9 cellular contexts compared by ENCODE assay signal in the genomic region with DNA sequence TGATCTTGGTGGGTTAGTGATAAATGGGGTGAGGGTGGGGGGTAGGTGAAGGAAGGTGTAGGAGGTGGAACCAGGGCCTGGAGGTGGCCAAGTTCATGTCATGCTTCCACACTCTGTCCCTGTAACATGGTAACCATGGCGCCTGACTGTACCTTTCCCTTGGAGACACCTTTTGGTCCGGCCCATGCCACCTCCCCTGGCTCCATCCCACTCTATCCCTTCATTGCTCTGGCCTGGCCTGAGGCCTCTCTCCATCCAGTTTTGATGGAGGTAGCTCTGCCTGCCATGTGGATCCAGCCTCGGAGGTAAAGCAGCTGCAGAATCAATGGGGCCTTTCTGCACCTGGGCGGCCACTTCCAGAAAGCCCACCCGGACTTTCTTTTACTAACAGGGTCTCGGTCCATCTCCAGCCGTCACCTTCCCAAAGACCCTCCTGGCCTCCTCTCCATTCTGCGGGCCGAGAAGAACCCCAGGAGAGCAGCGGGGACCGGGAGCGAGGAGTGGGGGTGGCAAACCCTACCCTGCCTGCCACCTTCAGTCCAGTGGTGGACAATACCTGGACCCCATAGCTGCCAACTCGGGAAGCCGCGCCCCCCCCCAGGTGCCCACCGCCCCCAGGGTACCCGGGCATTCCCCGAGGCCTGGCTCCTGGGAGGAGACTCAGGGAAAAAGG. TPM values are rescaled to one million over a fixed set of nuclear protein-coding genes. Genes with fewer than 3 reads are reported as not detected.
DNase-seq lines count a peak whose midpoint lies in the region; ATAC-seq and TF ChIP-seq lines count a peak whose summit lies in the region.
"Had no signal": no experiment of that assay in that cellular context is flagged by ENCODE, and none has a peak within 500 bp of the region (broad histone marks: within the 10 kb centered on the region; RNA-seq: fewer than 3 reads in every experiment).

No MANE protein-coding gene starts in this region.

- peaks cover 17% of the 10 kb centered on the region for H3K4me1 Mint-ChIP-seq in activated CD8-positive, alpha-beta T cell treated with anti-CD3 and anti-CD28 coated beads for 36 hours (ENCODE audit: low read depth)

- no peaks in the 10 kb centered on the region for H3K27me3 ChIP-seq in spleen (replicated peaks in 1 of 7)

- no peaks in the 10 kb centered on the region for H3K9me3 Mint-ChIP-seq in activated CD8-positive, alpha-beta T cell treated with anti-CD3 and anti-CD28 coated beads for 36 hours

- WGBS in spleen, 5 donors, result 25 to 44% (median 34%) methylated on average over 12 to 18 of the region's 18 CpGs

- no peaks in the 10 kb centered on the region for H3K9me3 ChIP-seq in HEK293 (ENCODE audit: control insufficient read depth, insufficient read depth, low read depth, low read length)
- no peaks in the 10 kb centered on the region for H3K9me3 ChIP-seq in spleen

- TF ChIP-seq CTCF in HEK293 (tag by site-specific recombination; IDR thresholded peaks at IDR 0.05), result no peak
- no peak for TF ChIP-seq CTCF in activated CD8-positive, alpha-beta T cell treated with anti-CD3 and anti-CD28 coated beads for 36 hours (IDR thresholded peaks at IDR 0.05)
- TF ChIP-seq CTCF in spleen (IDR thresholded peaks at IDR 0.05 in 8 of 11, conservative IDR thresholded peaks at IDR 0.05 in 3 of 11), result no peak

- intact Hi-C loops in activated CD8-positive, alpha-beta T cell treated with anti-CD3 and anti-CD28 coated beads for 36 hours (cut with micrococcal nuclease), result no loop called here
- intact Hi-C loops in spleen (cut with DNase I; ENCODE audit: low total_unique reads), result no loop called here

- H3K27ac Mint-ChIP-seq in activated CD8-positive, alpha-beta T cell treated with anti-CD3 and anti-CD28 coated beads for 36 hours, result peak overlapping the region; percentile 34

- H3K27ac ChIP-seq in HEK293 (ENCODE audit: extremely low read depth, low read depth, low read length), result peak overlapping the region; percentile 97; the same call in 1 of the 2 replicates
- H3K27ac ChIP-seq in spleen, result peak overlapping the region; percentile 88 to 99 (median 97)

- H3K36me3 ChIP-seq in HEK293 (ENCODE audit: control insufficient read depth in 2 of 2, insufficient read depth in 1 of 2, low read length in 2 of 2) (peaks cover 21 to 25% of the 10 kb centered on the region in 2 experiments), spleen (peaks cover 0 to 20% (median 17%) of the 10 kb centered on the region in 6 donors)

- no peak for ATAC-seq in activated CD8-positive, alpha-beta T cell treated with anti-CD3 and anti-CD28 coated beads for 36 hours
- ATAC-seq in GM18517 (IDR thresholded peaks at IDR 0.05; ENCODE audit: unreplicated experiment) (no peak), HG03521 (IDR thresholded peaks at IDR 0.05; ENCODE audit: unreplicated experiment) (no peak)

- H3K4me3 Mint-ChIP-seq in activated CD8-positive, alpha-beta T cell treated with anti-CD3 and anti-CD28 coated beads for 36 hours, result peak overlapping the region; percentile 47

- H3K4me3 ChIP-seq in HEK293 (ENCODE audit: low read depth, low read length), result peak overlapping the region; percentile 95
- H3K4me3 ChIP-seq in iPS-11a (ENCODE audit: low read depth, low read length), result peak overlapping the region; percentile 74
- peak overlapping the region; percentile 73 to 100 (median 92) for H3K4me3 ChIP-seq in spleen

- CTCF ChIA-PET in HEK293 (lab: Yijun Ruan, JAX), result interaction anchor here (0.6 to 1.7 kb wide), 11 partner anchors 8 to 485 kb away, joined by 3 to 4 read pairs (median 4); a partner anchor contains a TSS
- CTCF ChIA-PET in activated CD8-positive, alpha-beta T cell treated with anti-CD3 and anti-CD28 coated beads for 36 hours (lab: Charles Lee), result interaction anchor here (1.1 to 2.6 kb wide), 3 partner anchors 15 to 456 kb away, joined by 3 to 23 read pairs (median 5); no protein-coding TSS in a partner anchor

- POLR2A ChIA-PET in HEK293 (lab: Yijun Ruan, JAX), result no interaction called here
- POLR2A ChIA-PET in activated CD8-positive, alpha-beta T cell treated with anti-CD3 and anti-CD28 coated beads for 36 hours (lab: Charles Lee), result interaction anchor here (0.7 to 1.1 kb wide), 4 partner anchors 9 to 46 kb away, joined by 3 read pairs; no protein-coding TSS in a partner anchor

- no peak for TF ChIP-seq POLR2A in spleen (IDR thresholded peaks at IDR 0.05)

- no peak for DNase-seq in activated CD8-positive, alpha-beta T cell treated with anti-CD3 and anti-CD28 coated beads for 36 hours
- DNase-seq in spleen, result no peak
- no peak for DNase-seq in NCI-H2107 treated with DMSO at 0.1 percent for 48 hours (lab: John Stamatoyannopoulos, UW; ENCODE audit: unreplicated experiment)
- DNase-seq in activated CD4-positive, alpha-beta T cell treated with anti-CD3 and anti-CD28 coated beads, Interleukin-2, amount 50 U/mL, for 4 hours, result no peak

- H3K36me3 Mint-ChIP-seq in activated CD8-positive, alpha-beta T cell treated with anti-CD3 and anti-CD28 coated beads for 36 hours (ENCODE audit: low read depth), result peaks cover 23% of the 10 kb centered on the region

- H3K4me1 ChIP-seq in HEK293 (ENCODE audit: control insufficient read depth, insufficient read depth, low read length), result no peaks in the 10 kb centered on the region
- H3K4me1 ChIP-seq in spleen, result peaks cover 13 to 43% (median 21%) of the 10 kb centered on the region in 6 donors

- H3K27me3 Mint-ChIP-seq in activated CD8-positive, alpha-beta T cell treated with anti-CD3 and anti-CD28 coated beads for 36 hours, result peaks cover 3% of the 10 kb centered on the region

TF ChIP-seq in HEK293, 187 proteins besides CTCF, POLR2A, EP300 and RAD21 (continues in another document):
- TF ChIP-seq, protein P1, sequence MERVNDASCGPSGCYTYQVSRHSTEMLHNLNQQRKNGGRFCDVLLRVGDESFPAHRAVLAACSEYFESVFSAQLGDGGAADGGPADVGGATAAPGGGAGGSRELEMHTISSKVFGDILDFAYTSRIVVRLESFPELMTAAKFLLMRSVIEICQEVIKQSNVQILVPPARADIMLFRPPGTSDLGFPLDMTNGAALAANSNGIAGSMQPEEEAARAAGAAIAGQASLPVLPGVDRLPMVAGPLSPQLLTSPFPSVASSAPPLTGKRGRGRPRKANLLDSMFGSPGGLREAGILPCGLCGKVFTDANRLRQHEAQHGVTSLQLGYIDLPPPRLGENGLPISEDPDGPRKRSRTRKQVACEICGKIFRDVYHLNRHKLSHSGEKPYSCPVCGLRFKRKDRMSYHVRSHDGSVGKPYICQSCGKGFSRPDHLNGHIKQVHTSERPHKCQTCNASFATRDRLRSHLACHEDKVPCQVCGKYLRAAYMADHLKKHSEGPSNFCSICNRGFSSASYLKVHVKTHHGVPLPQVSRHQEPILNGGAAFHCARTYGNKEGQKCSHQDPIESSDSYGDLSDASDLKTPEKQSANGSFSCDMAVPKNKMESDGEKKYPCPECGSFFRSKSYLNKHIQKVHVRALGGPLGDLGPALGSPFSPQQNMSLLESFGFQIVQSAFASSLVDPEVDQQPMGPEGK (tag by site-specific recombination; IDR thresholded peaks at IDR 0.05), result peak; percentile 12; the same call in 1 of the 2 replicates
- TF ChIP-seq ZNF530 (tag by site-specific recombination; IDR thresholded peaks at IDR 0.05; ENCODE audit: low read depth) (no peak), ZNF555 (tag by site-specific recombination; conservative IDR thresholded peaks at IDR 0.05) (no peak), ZNF777 (tag by site-specific recombination; IDR thresholded peaks at IDR 0.05; ENCODE audit: borderline replicate concordance) (no peak), GLI4 (tag by site-specific recombination; IDR thresholded peaks at IDR 0.05) (no peak), ZNF19 (tag by site-specific recombination; IDR thresholded peaks at IDR 0.05; ENCODE audit: low read depth) (no peak), ZFHX2 (tag by site-specific recombination; conservative IDR thresholded peaks at IDR 0.05) (peak; percentile 44; the same call in 1 of the 2 replicates), ZSCAN23 (tag by site-specific recombination; IDR thresholded peaks at IDR 0.05) (no peak), ZNF175 (tag by site-specific recombination; IDR thresholded peaks at IDR 0.05) (no peak), BCL11A (tag by site-specific recombination; IDR thresholded peaks at IDR 0.05; ENCODE audit: low read depth) (no peak), OSR2 (tag by site-specific recombination; IDR thresholded peaks at IDR 0.05) (no peak)
- TF ChIP-seq, protein P2, sequence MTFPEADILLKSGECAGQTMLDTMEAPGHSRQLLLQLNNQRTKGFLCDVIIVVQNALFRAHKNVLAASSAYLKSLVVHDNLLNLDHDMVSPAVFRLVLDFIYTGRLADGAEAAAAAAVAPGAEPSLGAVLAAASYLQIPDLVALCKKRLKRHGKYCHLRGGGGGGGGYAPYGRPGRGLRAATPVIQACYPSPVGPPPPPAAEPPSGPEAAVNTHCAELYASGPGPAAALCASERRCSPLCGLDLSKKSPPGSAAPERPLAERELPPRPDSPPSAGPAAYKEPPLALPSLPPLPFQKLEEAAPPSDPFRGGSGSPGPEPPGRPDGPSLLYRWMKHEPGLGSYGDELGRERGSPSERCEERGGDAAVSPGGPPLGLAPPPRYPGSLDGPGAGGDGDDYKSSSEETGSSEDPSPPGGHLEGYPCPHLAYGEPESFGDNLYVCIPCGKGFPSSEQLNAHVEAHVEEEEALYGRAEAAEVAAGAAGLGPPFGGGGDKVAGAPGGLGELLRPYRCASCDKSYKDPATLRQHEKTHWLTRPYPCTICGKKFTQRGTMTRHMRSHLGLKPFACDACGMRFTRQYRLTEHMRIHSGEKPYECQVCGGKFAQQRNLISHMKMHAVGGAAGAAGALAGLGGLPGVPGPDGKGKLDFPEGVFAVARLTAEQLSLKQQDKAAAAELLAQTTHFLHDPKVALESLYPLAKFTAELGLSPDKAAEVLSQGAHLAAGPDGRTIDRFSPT (tag by site-specific recombination; IDR thresholded peaks at IDR 0.05), result peak; percentile 67
- TF ChIP-seq, protein P3, sequence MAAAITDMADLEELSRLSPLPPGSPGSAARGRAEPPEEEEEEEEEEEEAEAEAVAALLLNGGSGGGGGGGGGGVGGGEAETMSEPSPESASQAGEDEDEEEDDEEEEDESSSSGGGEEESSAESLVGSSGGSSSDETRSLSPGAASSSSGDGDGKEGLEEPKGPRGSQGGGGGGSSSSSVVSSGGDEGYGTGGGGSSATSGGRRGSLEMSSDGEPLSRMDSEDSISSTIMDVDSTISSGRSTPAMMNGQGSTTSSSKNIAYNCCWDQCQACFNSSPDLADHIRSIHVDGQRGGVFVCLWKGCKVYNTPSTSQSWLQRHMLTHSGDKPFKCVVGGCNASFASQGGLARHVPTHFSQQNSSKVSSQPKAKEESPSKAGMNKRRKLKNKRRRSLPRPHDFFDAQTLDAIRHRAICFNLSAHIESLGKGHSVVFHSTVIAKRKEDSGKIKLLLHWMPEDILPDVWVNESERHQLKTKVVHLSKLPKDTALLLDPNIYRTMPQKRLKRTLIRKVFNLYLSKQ (tag by site-specific recombination; IDR thresholded peaks at IDR 0.05; ENCODE audit: borderline replicate concordance), result no peak

RNA-seq across cellular contexts. Expression of a gene that starts 0.5 kb away (rescaled TPM):
- total RNA-seq in activated CD8-positive, alpha-beta T cell treated with anti-CD3 and anti-CD28 coated beads for 36 hours, result 10 to 100 TPM; 45.5 to 48.2 TPM
- 10 to 100 TPM; 50.1 to 73.4 (median 60.9) TPM for total RNA-seq in spleen
- polyA plus RNA-seq in spleen, result 10 to 100 TPM in 1 of 3 donors, 1 to 10 TPM in 2; 8.4 to 14.3 (median 9.2) TPM

RNA-seq across cellular contexts. Expression of a gene that starts 8.0 kb away (rescaled TPM):
- under 1 TPM in 1 of 2 experiments, not detected in 1; 0.38 TPM for total RNA-seq in activated CD8-positive, alpha-beta T cell treated with anti-CD3 and anti-CD28 coated beads for 36 hours
- under 1 TPM in 4 of 7 donors, not detected in 3; 0.37 to 0.55 (median 0.38) TPM for total RNA-seq in spleen
- polyA plus RNA-seq in spleen, result under 1 TPM; 0.11 to 0.29 (median 0.17) TPM
- total RNA-seq: pulmonary artery endothelial cell had no signal
